16 cellular contexts compared by ENCODE assay signal in the genomic region with DNA sequence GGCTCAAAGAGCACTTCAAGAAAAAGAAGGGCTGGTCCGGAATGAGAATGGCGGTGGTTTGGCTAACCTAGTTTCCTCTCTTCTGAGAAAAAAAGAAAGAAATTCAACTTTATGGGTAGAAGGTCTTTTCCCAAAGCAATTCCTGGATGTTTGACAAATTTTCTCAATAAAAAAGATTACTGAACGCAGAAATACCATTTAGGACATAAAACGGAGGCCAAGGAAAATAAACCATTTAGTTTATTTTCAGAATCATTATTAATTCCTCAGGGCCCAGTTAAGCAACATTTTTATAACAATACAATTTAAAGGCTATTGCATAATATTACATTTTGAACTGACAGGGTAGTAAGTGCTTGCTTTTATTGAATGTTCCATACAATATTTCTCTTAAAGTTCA.
DNase-seq lines count a peak whose midpoint lies in the region; ATAC-seq and TF ChIP-seq lines count a peak whose summit lies in the region.
"Had no signal": no experiment of that assay in that cellular context is flagged by ENCODE, and none has a peak within 500 bp of the region (broad histone marks: within the 10 kb centered on the region; RNA-seq: fewer than 3 reads in every experiment).

No MANE protein-coding gene starts in this region.

- 62 to 84% (median 75%) methylated on average over 4 of the region's 4 CpGs for WGBS in stomach, 5 donors

- no peak for TF ChIP-seq CTCF in MCF 10A (IDR thresholded peaks at IDR 0.05; ENCODE audit: unreplicated experiment)
- no peak for TF ChIP-seq CTCF in breast epithelium (IDR thresholded peaks at IDR 0.05)
- TF ChIP-seq CTCF in fibroblast of mammary gland (conservative IDR thresholded peaks at IDR 0.05; ENCODE audit: control insufficient read depth, insufficient read depth, low read depth, low read length): no peak
- no peak for TF ChIP-seq CTCF in stomach (IDR thresholded peaks at IDR 0.05)
- no peak for TF ChIP-seq CTCF in endothelial cell (IDR thresholded peaks at IDR 0.05; ENCODE audit: unreplicated experiment)

- TF ChIP-seq EP300 in stomach (IDR thresholded peaks at IDR 0.05): no peak

- no peak for TF ChIP-seq POLR2A in breast epithelium (IDR thresholded peaks at IDR 0.05)
- TF ChIP-seq POLR2A in stomach (IDR thresholded peaks at IDR 0.05): no peak

- no TSS peak for BruUV-seq in MCF 10A (replicated peaks; lab: Mats Ljungman, UMichigan)

- H3K4me3 Mint-ChIP-seq in MCF 10A (ENCODE audit: unreplicated experiment) (no peak overlapping the region), endothelial cell (ENCODE audit: unreplicated experiment) (no peak overlapping the region)
- H3K4me3 Mint-ChIP-seq: CD8-positive, alpha-beta memory T cell had no signal

- H3K27me3 ChIP-seq in breast epithelium: no peaks in the 10 kb centered on the region
- H3K27me3 ChIP-seq in stomach: no peaks in the 10 kb centered on the region
- H3K27me3 ChIP-seq: BLaER1 had no signal

- H3K4me1 ChIP-seq in breast epithelium (no peaks in the 10 kb centered on the region), stomach (no peaks in the 10 kb centered on the region)
- H3K4me1 ChIP-seq: BLaER1 had no signal

- H3K9me3 ChIP-seq in breast epithelium: no peaks in the 10 kb centered on the region
- H3K9me3 ChIP-seq in stomach: no peaks in the 10 kb centered on the region
- H3K9me3 ChIP-seq: BLaER1 had no signal

- H3K27me3 Mint-ChIP-seq in MCF 10A (ENCODE audit: insufficient read depth, unreplicated experiment) (no peaks in the 10 kb centered on the region), endothelial cell (ENCODE audit: unreplicated experiment) (no peaks in the 10 kb centered on the region)
- H3K27me3 Mint-ChIP-seq: CD8-positive, alpha-beta memory T cell had no signal

- CTCF ChIA-PET in MCF 10A (lab: Yijun Ruan, JAX): no interaction called here

- H3K4me3 ChIP-seq in breast epithelium (no peak overlapping the region), fibroblast of mammary gland (ENCODE audit: control insufficient read depth, low read depth, low read length) (no peak overlapping the region), stomach (no peak overlapping the region)
- H3K4me3 ChIP-seq: BLaER1, GM23248 had no signal

- POLR2A ChIA-PET in MCF 10A (lab: Yijun Ruan, JAX): no interaction called here

- peak; percentile 83 for ATAC-seq in sciatic nerve
- ATAC-seq: HCT116, HepG2 had no signal

- peak; percentile 2 for DNase-seq in MCF 10A (ENCODE audit: unreplicated experiment)
- no peak for DNase-seq in breast epithelium (ENCODE audit: low spot score in 2 of 2)
- DNase-seq in fibroblast of mammary gland (ENCODE audit: low read depth): peak; percentile 24
- DNase-seq in sciatic nerve (ENCODE audit: low spot score): no peak
- DNase-seq in stomach: no peak
- no peak for DNase-seq in amygdala (lab: John Stamatoyannopoulos, UW)
- DNase-seq in NCI-H1694 (lab: John Stamatoyannopoulos, UW): no peak
- DNase-seq in endothelial cell (ENCODE audit: low spot score): no peak
- DNase-seq: AML-193; CD8-positive, alpha-beta memory T cell; DMS53; GM23248 had no signal

- no peaks in the 10 kb centered on the region for H3K36me3 Mint-ChIP-seq in MCF 10A (ENCODE audit: insufficient read depth, unreplicated experiment)
- no peaks in the 10 kb centered on the region for H3K36me3 Mint-ChIP-seq in endothelial cell (ENCODE audit: low read depth, unreplicated experiment)
- H3K36me3 Mint-ChIP-seq: CD8-positive, alpha-beta memory T cell had no signal

- no peaks in the 10 kb centered on the region for H3K4me1 Mint-ChIP-seq in MCF 10A (ENCODE audit: insufficient read depth, unreplicated experiment)
- H3K4me1 Mint-ChIP-seq in endothelial cell (ENCODE audit: unreplicated experiment): no peaks in the 10 kb centered on the region
- H3K4me1 Mint-ChIP-seq: CD8-positive, alpha-beta memory T cell had no signal

- H3K27ac Mint-ChIP-seq in MCF 10A (ENCODE audit: low read depth, unreplicated experiment): no peak overlapping the region
- H3K27ac Mint-ChIP-seq in endothelial cell (ENCODE audit: unreplicated experiment): no peak overlapping the region
- H3K27ac Mint-ChIP-seq: CD8-positive, alpha-beta memory T cell had no signal

- H3K36me3 ChIP-seq in breast epithelium: no peaks in the 10 kb centered on the region
- H3K36me3 ChIP-seq in stomach: no peaks in the 10 kb centered on the region
- H3K36me3 ChIP-seq: BLaER1 had no signal

- H3K9me3 Mint-ChIP-seq in MCF 10A (ENCODE audit: unreplicated experiment): no peaks in the 10 kb centered on the region
- H3K9me3 Mint-ChIP-seq in endothelial cell (ENCODE audit: unreplicated experiment): no peaks in the 10 kb centered on the region

- intact Hi-C loops in MCF 10A (cut with micrococcal nuclease) (no loop called here), breast epithelium (cut with DNase I; ENCODE audit: low total_unique reads) (no loop called here), sciatic nerve (cut with DNase I) (no loop called here), stomach (cut with DNase I; ENCODE audit: low total_unique reads) (no loop called here)

- H3K27ac ChIP-seq in breast epithelium (no peak overlapping the region), stomach (no peak overlapping the region)
- H3K27ac ChIP-seq: 22Rv1, BLaER1, GM23248 had no signal

Comparison
In these comparisons a context has a peak if more than half of its experiments do, and no peak if none do; other contexts are left out.
1. DNase-seq: peak in MCF 10A (single experiment) and fibroblast of mammary gland (single experiment); none in breast epithelium (0 of 2), sciatic nerve (single experiment), stomach (single experiment), amygdala (0 of 56), NCI-H1694 (single experiment) and endothelial cell (single experiment).